In genomic region chr16:4333714-4334113, GRCh38 we compare ENCODE assay signal across 3 cellular contexts.
TF ChIP-seq lines count a peak whose summit lies in the region.

No MANE protein-coding gene starts in this region.

TF ChIP-seq in HEK293, 187 proteins besides CTCF, POLR2A, EP300 and RAD21:
- TF ChIP-seq ZNF121 (tag by site-specific recombination; IDR thresholded peaks at IDR 0.05) = peak; percentile 93

TF ChIP-seq in WTC11, 78 proteins besides CTCF, POLR2A, EP300 and RAD21:
- TF ChIP-seq ZNF121 (CRISPR knock-in tag; IDR thresholded peaks at IDR 0.05) = peak; percentile 49; the same call in 1 of the 2 replicates

TF ChIP-seq in HepG2, 621 proteins besides CTCF, POLR2A, EP300 and RAD21:
- peak; percentile 56 for TF ChIP-seq ZNF121 (CRISPR knock-in tag; IDR thresholded peaks at IDR 0.05)
